Comparison of ENCODE assay signal across 8 cellular contexts in genomic region chr5:141681695-141682641, GRCh38. TPM values are rescaled to one million over a fixed set of nuclear protein-coding genes. Genes with fewer than 3 reads are reported as not detected.
DNase-seq lines count a peak whose midpoint lies in the region; ATAC-seq, FAIRE-seq and TF ChIP-seq lines count a peak whose summit lies in the region.

A gene with protein sequence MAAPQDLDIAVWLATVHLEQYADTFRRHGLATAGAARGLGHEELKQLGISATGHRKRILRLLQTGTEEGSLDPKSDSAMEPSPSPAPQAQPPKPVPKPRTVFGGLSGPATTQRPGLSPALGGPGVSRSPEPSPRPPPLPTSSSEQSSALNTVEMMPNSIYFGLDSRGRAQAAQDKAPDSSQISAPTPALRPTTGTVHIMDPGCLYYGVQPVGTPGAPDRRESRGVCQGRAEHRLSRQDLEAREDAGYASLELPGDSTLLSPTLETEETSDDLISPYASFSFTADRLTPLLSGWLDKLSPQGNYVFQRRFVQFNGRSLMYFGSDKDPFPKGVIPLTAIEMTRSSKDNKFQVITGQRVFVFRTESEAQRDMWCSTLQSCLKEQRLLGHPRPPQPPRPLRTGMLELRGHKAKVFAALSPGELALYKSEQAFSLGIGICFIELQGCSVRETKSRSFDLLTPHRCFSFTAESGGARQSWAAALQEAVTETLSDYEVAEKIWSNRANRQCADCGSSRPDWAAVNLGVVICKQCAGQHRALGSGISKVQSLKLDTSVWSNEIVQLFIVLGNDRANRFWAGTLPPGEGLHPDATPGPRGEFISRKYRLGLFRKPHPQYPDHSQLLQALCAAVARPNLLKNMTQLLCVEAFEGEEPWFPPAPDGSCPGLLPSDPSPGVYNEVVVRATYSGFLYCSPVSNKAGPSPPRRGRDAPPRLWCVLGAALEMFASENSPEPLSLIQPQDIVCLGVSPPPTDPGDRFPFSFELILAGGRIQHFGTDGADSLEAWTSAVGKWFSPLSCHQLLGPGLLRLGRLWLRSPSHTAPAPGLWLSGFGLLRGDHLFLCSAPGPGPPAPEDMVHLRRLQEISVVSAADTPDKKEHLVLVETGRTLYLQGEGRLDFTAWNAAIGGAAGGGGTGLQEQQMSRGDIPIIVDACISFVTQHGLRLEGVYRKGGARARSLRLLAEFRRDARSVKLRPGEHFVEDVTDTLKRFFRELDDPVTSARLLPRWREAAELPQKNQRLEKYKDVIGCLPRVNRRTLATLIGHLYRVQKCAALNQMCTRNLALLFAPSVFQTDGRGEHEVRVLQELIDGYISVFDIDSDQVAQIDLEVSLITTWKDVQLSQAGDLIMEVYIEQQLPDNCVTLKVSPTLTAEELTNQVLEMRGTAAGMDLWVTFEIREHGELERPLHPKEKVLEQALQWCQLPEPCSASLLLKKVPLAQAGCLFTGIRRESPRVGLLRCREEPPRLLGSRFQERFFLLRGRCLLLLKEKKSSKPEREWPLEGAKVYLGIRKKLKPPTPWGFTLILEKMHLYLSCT (N-terminal part only) (minus strand): TSS chr5:141682230. CDS start chr5:141680486, 1,744 bp downstream.

- no peaks in the 10 kb centered on the region for H3K36me3 Mint-ChIP-seq in T-cell

- TF ChIP-seq EP300 in GM12878 (IDR thresholded peaks at IDR 0.05; ENCODE audit: borderline replicate concordance in 1 of 2, control insufficient read depth in 1 of 2, low read depth in 2 of 2, low read length in 2 of 2) = no peak

- H3K9me3 ChIP-seq in GM12878 (replicated peaks; ENCODE audit: control insufficient read depth, insufficient read depth, low read length) = no peaks in the 10 kb centered on the region

- TF ChIP-seq CTCF in HFF-Myc (IDR thresholded peaks at IDR 0.05; ENCODE audit: low read depth, low read length, missing control alignments) = no peak
- TF ChIP-seq CTCF in GM12878 (IDR thresholded peaks at IDR 0.05 in 2 of 3, conservative IDR thresholded peaks at IDR 0.05 in 1 of 3; ENCODE audit: control insufficient read depth in 2 of 3, extremely low read depth in 1 of 3, insufficient read depth in 1 of 3, low read depth in 3 of 3, low read length in 3 of 3) = no peak

- H3K27ac ChIP-seq in ACC112 (ENCODE audit: low read depth, low read length) = peak within 1 kb of the TSS; percentile 88
- no peak within 1 kb of the TSS for H3K27ac ChIP-seq in GM12878 (ENCODE audit: control insufficient read depth, insufficient read depth)

- H3K79me2 ChIP-seq in ACC112 (ENCODE audit: control insufficient read depth, insufficient read depth, low read length, unreplicated experiment) = peaks cover 20% of the 10 kb centered on the region
- H3K79me2 ChIP-seq in GM12878 (ENCODE audit: control insufficient read depth, insufficient read depth, low read length) = no peaks in the 10 kb centered on the region

- POLR2A ChIA-PET in T-cell (lab: Charles Lee) (no interaction called here), GM12878 (lab: Charles Lee) (no interaction called here)

- DNase-seq in HFF-Myc (ENCODE audit: extremely low read depth, low read depth) = no peak
- DNase-seq in T-cell = peak in 20 of 34 experiments; percentile 9 to 58 (median 25)
- DNase-seq in GM12878 (ENCODE audit: low read depth, low spot score) = no peak
- peak; percentile 94 for DNase-seq in left ventricle myocardium superior
- DNase-seq in pons (ENCODE audit: low spot score) = peak; percentile 48
- DNase-seq in NCI-H748 treated with DMSO at 0.1 percent for 48 hours (lab: John Stamatoyannopoulos, UW) = no peak

- CTCF ChIA-PET in T-cell (lab: Charles Lee) (interaction anchor here (0.6 to 3.2 kb wide), 5 partner anchors 8 to 279 kb away, joined by 5 to 16 read pairs (median 6); no protein-coding TSS in a partner anchor), GM12878 (lab: Yijun Ruan, JAX) (no interaction called here)

- no peaks in the 10 kb centered on the region for H3K27me3 ChIP-seq in ACC112 (ENCODE audit: insufficient read depth, low read length)
- H3K27me3 ChIP-seq in GM12878 (replicated peaks in 1 of 2; ENCODE audit: control insufficient read depth in 2 of 2, insufficient read depth in 2 of 2, low read length in 1 of 2) = peaks cover 2 to 12% of the 10 kb centered on the region in 2 experiments; a peak in 3 of 4 replicates

- no peak within 1 kb of the TSS for H3K9ac ChIP-seq in GM12878 (ENCODE audit: control insufficient read depth, insufficient read depth, low read length)

- H3K4me3 Mint-ChIP-seq in T-cell = peak within 1 kb of the TSS; percentile 64 to 83 (median 76)

- H3K36me3 ChIP-seq in ACC112 (ENCODE audit: insufficient read depth, low read length) (no peaks in the 10 kb centered on the region), GM12878 (ENCODE audit: control insufficient read depth in 2 of 2, insufficient read depth in 2 of 2, low read length in 1 of 2) (no peaks in the 10 kb centered on the region)

- RAD21 ChIA-PET in GM12878 (lab: Charles Lee; ENCODE audit: unreplicated experiment) = interaction anchor here (1.0 kb wide), 1 partner anchor 10 kb away, joined by 5 read pairs; no protein-coding TSS in a partner anchor

- no peaks in the 10 kb centered on the region for H4K20me1 ChIP-seq in GM12878 (ENCODE audit: control insufficient read depth, insufficient read depth)

- peaks cover 0 to 3% of the 10 kb centered on the region in 2 donors for H3K27me3 Mint-ChIP-seq in T-cell

- H3K4me3 ChIP-seq in ACC112 (ENCODE audit: low read depth, low read length) (peak within 1 kb of the TSS; percentile 71), HFF-Myc (replicated peaks; ENCODE audit: low read depth, low read length) (peak within 1 kb of the TSS; percentile 44), GM12878 (no peak within 1 kb of the TSS)

- no TSS peak for BruUV-seq in GM12878 (replicated peaks; lab: Mats Ljungman, UMichigan)

- peaks cover 26 to 36% (median 27%) of the 10 kb centered on the region in 3 donors for H3K4me1 Mint-ChIP-seq in T-cell

- peak within 1 kb of the TSS; percentile 13; the same call in 1 of the 2 replicates for H3K4me2 ChIP-seq in GM12878 (ENCODE audit: control insufficient read depth, insufficient read depth)

- no peaks in the 10 kb centered on the region for H3K9me3 Mint-ChIP-seq in T-cell

- H3K4me1 ChIP-seq in ACC112 (ENCODE audit: control insufficient read depth, insufficient read depth, low read length, unreplicated experiment) (peaks cover 26% of the 10 kb centered on the region), GM12878 (ENCODE audit: control insufficient read depth, insufficient read depth, low read length) (no peaks in the 10 kb centered on the region)

- intact Hi-C loops in GM12878 (cut with micrococcal nuclease; ENCODE audit: unreplicated experiment) (no loop called here), left ventricle myocardium superior (cut with micrococcal nuclease) (no loop called here)

- H3K27ac Mint-ChIP-seq in T-cell = peak within 1 kb of the TSS; percentile 75 to 89

- ATAC-seq in T-cell (replicated peaks in 1 of 4) = peak; percentile 43 to 67 (median 60)
- peak; percentile 71 for ATAC-seq in GM12878
- ATAC-seq in left ventricle myocardium superior = peak; percentile 95
- ATAC-seq in HG02610 (IDR thresholded peaks at IDR 0.05; ENCODE audit: unreplicated experiment) = no peak

- SMC1A ChIA-PET in GM12878 (lab: Charles Lee; ENCODE audit: uncharacterized antibody, unreplicated experiment) = no interaction called here

- WGBS in GM12878 (ENCODE audit: insufficient coverage, insufficient replicate concordance, low lambda C conversion rate, missing lambda C conversion rate) = 23% methylated on average over 33 of the region's 77 CpGs

- FAIRE-seq in GM12878 (lab: Jason Lieb, UNC) = no peak

- TF ChIP-seq RAD21 in GM12878 (IDR thresholded peaks at IDR 0.05; ENCODE audit: insufficient read depth, low read depth, low read length) = no peak

- peak within 1 kb of the TSS; percentile 66 for H2AFZ ChIP-seq in ACC112 (ENCODE audit: low read length, unreplicated experiment)
- no peak within 1 kb of the TSS for H2AFZ ChIP-seq in GM12878 (ENCODE audit: control insufficient read depth, low read depth, low read length)

- in situ Hi-C loops in GM12878 (cut with MboI) = no loop called here

- no peak for TF ChIP-seq POLR2A in GM12878 (IDR thresholded peaks at IDR 0.05; ENCODE audit: low read depth, low read length)

RNA-seq across cellular contexts. Expression of the gene that starts here (rescaled TPM):
- total RNA-seq in T-cell (10 to 100 TPM in 3 of 5 donors, 1 to 10 TPM in 2; 1.2 to 25.6 (median 20.5) TPM), GM12878 (2014; rRNA removed) (0.05 TPM in 1 of 2 replicates, not detected in the other), GM12878 (2014; rRNA removed; fragmentation: Illumina TruSeq; extraction: Trizol) (not detected in 2 replicates), GM12878 (2021) (0.08 TPM in 2 replicates), left ventricle myocardium superior (13.2 TPM)
- not detected in 2 replicates for total RNA-seq in GM12878 (2013; cell fraction: nucleolus; rRNA removed)
- polyA plus RNA-seq in GM12878 (2011; ENCODE audit: low read depth) = not detected
- polyA plus RNA-seq in GM12878 (2011; rRNA removed) (not detected in 2 replicates), GM12878 (2014; fragmentation: Illumina TruSeq; extraction: Trizol) (0.01 and 0.05 TPM in 2 replicates), GM12878 (2014; fragmentation: Nextera tagmentation; extraction: Ambion mirVana) (not detected), GM12878 (2014; rRNA removed) (not detected in 2 replicates), GM12878 (2016; fragmentation: Nextera tagmentation; extraction: Ambion mirVana) (not detected)
- not detected in 2 replicates for polyA plus RNA-seq in GM12878 (2011; cell fraction: cytosol; rRNA removed)
- 0.03 TPM in 1 of 2 replicates, not detected in the other for polyA plus RNA-seq in GM12878 (2011; cell fraction: nucleus; rRNA removed)
- polyA plus RNA-seq in GM12878 (2012) = 0.04 TPM in 1 of 2 replicates, not detected in the other
- 0.29 TPM in 1 of 2 replicates, not detected in the other for polyA minus RNA-seq in GM12878 (2011; rRNA and poly(A)+ RNA removed)
- polyA minus RNA-seq in GM12878 (2011; cell fraction: cytosol; rRNA and poly(A)+ RNA removed) = not detected in 2 replicates
- polyA minus RNA-seq in GM12878 (2011; cell fraction: nucleus; rRNA and poly(A)+ RNA removed) = not detected in 2 replicates

Comparison
In these comparisons a context has a peak if more than half of its experiments do, and no peak if none do; other contexts are left out.
1. Peak in ATAC-seq and H3K4me2 ChIP-seq in GM12878; RNA of the gene not detected or under 1 TPM.
2. DNase-seq: peak in T-cell (20 of 34), left ventricle myocardium superior (single experiment) and pons (single experiment); none in HFF-Myc (single experiment), GM12878 (single experiment) and NCI-H748 treated with DMSO at 0.1 percent for 48 hours (single experiment).